ENCODE assay signal across 1 cellular context in the genomic region with DNA sequence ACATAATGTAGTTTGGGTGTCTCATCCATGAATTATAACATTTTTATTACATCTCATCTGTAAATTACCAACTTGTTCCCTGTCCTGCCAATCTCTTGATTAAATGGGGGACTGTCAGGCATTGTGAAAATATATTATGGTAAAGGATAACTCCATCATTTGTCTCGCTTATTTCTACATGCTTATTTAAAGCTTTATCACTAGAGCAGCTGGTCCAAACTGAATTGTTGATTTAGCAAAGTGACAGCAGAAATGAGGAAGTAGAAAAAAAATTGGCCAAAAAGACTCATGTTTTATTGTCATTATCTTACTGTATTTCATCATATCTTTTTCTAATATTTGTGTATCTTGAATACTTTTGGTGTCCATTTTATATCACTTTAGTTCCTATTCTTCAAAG.
A peak's percentile ranks its signal among the peaks of the same experiment; 100 is the strongest.
TF ChIP-seq lines count a peak whose summit lies in the region.

No MANE protein-coding gene starts in this region.

TF ChIP-seq in K562, 482 proteins besides CTCF, POLR2A, EP300 and RAD21 (continued from another document):
- TF ChIP-seq, protein P1, sequence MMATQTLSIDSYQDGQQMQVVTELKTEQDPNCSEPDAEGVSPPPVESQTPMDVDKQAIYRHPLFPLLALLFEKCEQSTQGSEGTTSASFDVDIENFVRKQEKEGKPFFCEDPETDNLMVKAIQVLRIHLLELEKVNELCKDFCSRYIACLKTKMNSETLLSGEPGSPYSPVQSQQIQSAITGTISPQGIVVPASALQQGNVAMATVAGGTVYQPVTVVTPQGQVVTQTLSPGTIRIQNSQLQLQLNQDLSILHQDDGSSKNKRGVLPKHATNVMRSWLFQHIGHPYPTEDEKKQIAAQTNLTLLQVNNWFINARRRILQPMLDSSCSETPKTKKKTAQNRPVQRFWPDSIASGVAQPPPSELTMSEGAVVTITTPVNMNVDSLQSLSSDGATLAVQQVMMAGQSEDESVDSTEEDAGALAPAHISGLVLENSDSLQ (IDR thresholded peaks at IDR 0.05) = peak; percentile 55
- TF ChIP-seq E2F4 (CRISPR knock-in tag; IDR thresholded peaks at IDR 0.05; ENCODE audit: low read depth) = no peak
- peak; percentile 35; the same call in 1 of the 2 replicates for TF ChIP-seq TCF3 (CRISPR knock-in tag; IDR thresholded peaks at IDR 0.05)
- no peak for TF ChIP-seq CC2D1A (IDR thresholded peaks at IDR 0.05)
- TF ChIP-seq, protein P2, sequence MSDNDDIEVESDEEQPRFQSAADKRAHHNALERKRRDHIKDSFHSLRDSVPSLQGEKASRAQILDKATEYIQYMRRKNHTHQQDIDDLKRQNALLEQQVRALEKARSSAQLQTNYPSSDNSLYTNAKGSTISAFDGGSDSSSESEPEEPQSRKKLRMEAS (CRISPR knock-in tag; IDR thresholded peaks at IDR 0.05) = no peak
